ENCODE assay signal across 17 cellular contexts in genomic region chr6:33691456-33692077, GRCh38. TPM values are rescaled to one million over a fixed set of nuclear protein-coding genes. Genes with fewer than 3 reads are reported as not detected.
DNase-seq lines count a peak whose midpoint lies in the region; ATAC-seq and TF ChIP-seq lines count a peak whose summit lies in the region.
"Had no signal": no experiment of that assay in that cellular context is flagged by ENCODE, and none has a peak within 500 bp of the region (broad histone marks: within the 10 kb centered on the region; RNA-seq: fewer than 3 reads in every experiment).

No MANE protein-coding gene starts in this region.

- peaks cover 52% of the 10 kb centered on the region for H3K4me1 Mint-ChIP-seq in activated CD8-positive, alpha-beta memory T cell treated with anti-CD3 and anti-CD28 coated beads, Interleukin-2, amount 10 ng/mL, durations not matched to agents 7 days and 5 days
- peaks cover 57% of the 10 kb centered on the region for H3K4me1 Mint-ChIP-seq in activated CD4-positive, alpha-beta memory T cell treated with anti-CD3 and anti-CD28 coated beads for 36 hours (ENCODE audit: low read depth)

- peaks cover 65% of the 10 kb centered on the region for H3K4me1 ChIP-seq in left ventricle myocardium inferior
- peaks cover 44 to 68% (median 51%) of the 10 kb centered on the region in 6 donors for H3K4me1 ChIP-seq in spleen

- H3K36me3 ChIP-seq in left ventricle myocardium inferior (peaks cover 32% of the 10 kb centered on the region), spleen (peaks cover 0 to 95% (median 65%) of the 10 kb centered on the region in 6 donors)
- H3K36me3 ChIP-seq: ovary had no signal

- no peak overlapping the region for H3K4me3 ChIP-seq in left ventricle myocardium inferior
- no peak overlapping the region for H3K4me3 ChIP-seq in spleen
- H3K4me3 ChIP-seq: ovary had no signal

- H3K27me3 ChIP-seq in left ventricle myocardium inferior (ENCODE audit: low read depth) = no peaks in the 10 kb centered on the region
- no peaks in the 10 kb centered on the region for H3K27me3 ChIP-seq in spleen (replicated peaks in 1 of 7)
- H3K27me3 ChIP-seq: ovary had no signal

- H3K4me3 Mint-ChIP-seq in activated CD8-positive, alpha-beta memory T cell treated with anti-CD3 and anti-CD28 coated beads, Interleukin-2, amount 10 ng/mL, durations not matched to agents 7 days and 5 days = no peak overlapping the region
- no peak overlapping the region for H3K4me3 Mint-ChIP-seq in activated CD4-positive, alpha-beta memory T cell treated with anti-CD3 and anti-CD28 coated beads for 36 hours
- H3K4me3 Mint-ChIP-seq: WTC11 had no signal

- H3K27ac ChIP-seq in left ventricle myocardium inferior (replicated peaks) = peak overlapping the region; percentile 90
- H3K27ac ChIP-seq in spleen = peak overlapping the region in 5 of 8 donors; percentile 47 to 91 (median 82)
- H3K27ac ChIP-seq: ovary had no signal

- TF ChIP-seq CTCF in left ventricle myocardium inferior (IDR thresholded peaks at IDR 0.05; ENCODE audit: borderline replicate concordance) (no peak), spleen (IDR thresholded peaks at IDR 0.05 in 8 of 11, conservative IDR thresholded peaks at IDR 0.05 in 3 of 11) (no peak)

- H3K36me3 Mint-ChIP-seq in activated CD8-positive, alpha-beta memory T cell treated with anti-CD3 and anti-CD28 coated beads, Interleukin-2, amount 10 ng/mL, durations not matched to agents 7 days and 5 days = peaks cover 41% of the 10 kb centered on the region
- H3K36me3 Mint-ChIP-seq in activated CD4-positive, alpha-beta memory T cell treated with anti-CD3 and anti-CD28 coated beads for 36 hours = peaks cover 72% of the 10 kb centered on the region

- ATAC-seq in activated CD8-positive, alpha-beta memory T cell treated with anti-CD3 and anti-CD28 coated beads, Interleukin-2, amount 10 ng/mL, durations not matched to agents 7 days and 5 days = no peak

- no peak for TF ChIP-seq POLR2A in spleen (IDR thresholded peaks at IDR 0.05)

- CTCF ChIA-PET in activated CD8-positive, alpha-beta memory T cell treated with anti-CD3 and anti-CD28 coated beads, Interleukin-2, amount 10 ng/mL, durations not matched to agents 7 days and 5 days (lab: Charles Lee) = interaction anchor here (1.6 kb wide), 1 partner anchor 9 kb away, joined by 5 read pairs; no protein-coding TSS in a partner anchor
- CTCF ChIA-PET in activated CD4-positive, alpha-beta memory T cell treated with anti-CD3 and anti-CD28 coated beads for 36 hours (lab: Charles Lee) = no interaction called here

- H3K9me3 ChIP-seq in left ventricle myocardium inferior (replicated peaks) (no peaks in the 10 kb centered on the region), spleen (no peaks in the 10 kb centered on the region)
- H3K9me3 ChIP-seq: ovary had no signal

- intact Hi-C loops in activated CD4-positive, alpha-beta memory T cell treated with anti-CD3 and anti-CD28 coated beads for 36 hours (cut with micrococcal nuclease) = loop anchor here (5.0 to 10.0 kb wide), 2 partner anchors 59 to 277 kb away; partner anchors contain the start of genes CUTA and PHF1
- intact Hi-C loops in left ventricle myocardium inferior (cut with micrococcal nuclease) = no loop called here
- intact Hi-C loops in spleen (cut with DNase I; ENCODE audit: low total_unique reads) = no loop called here

- POLR2A ChIA-PET in activated CD4-positive, alpha-beta memory T cell treated with anti-CD3 and anti-CD28 coated beads for 36 hours (lab: Charles Lee) = no interaction called here

- H3K9me3 Mint-ChIP-seq in activated CD8-positive, alpha-beta memory T cell treated with anti-CD3 and anti-CD28 coated beads, Interleukin-2, amount 10 ng/mL, durations not matched to agents 7 days and 5 days (ENCODE audit: low read depth) = no peaks in the 10 kb centered on the region
- no peaks in the 10 kb centered on the region for H3K9me3 Mint-ChIP-seq in activated CD4-positive, alpha-beta memory T cell treated with anti-CD3 and anti-CD28 coated beads for 36 hours
- H3K9me3 Mint-ChIP-seq: WTC11 had no signal

- WGBS in spleen, 5 donors = 87 to 98% (median 90%) methylated on average over 13 to 15 of the region's 15 CpGs

- DNase-seq in activated CD8-positive, alpha-beta memory T cell treated with anti-CD3 and anti-CD28 coated beads, Interleukin-2, amount 10 ng/mL, durations not matched to agents 7 days and 5 days = no peak
- no peak for DNase-seq in activated CD8-positive, alpha-beta memory T cell treated with anti-CD3 and anti-CD28 coated beads, Interleukin-2, amount 50 U/mL, for 4 hours
- no peak for DNase-seq in activated CD4-positive, alpha-beta memory T cell treated with anti-CD3 and anti-CD28 coated beads for 36 hours
- DNase-seq in left ventricle myocardium inferior (no peak), spleen (no peak), NCI-H1930 (lab: John Stamatoyannopoulos, UW) (no peak), kidney glomerular epithelial cell (lab: John Stamatoyannopoulos, UW) (no peak), dedifferentiated amniotic fluid mesenchymal stem cell (ENCODE audit: extremely low spot score) (no peak)
- DNase-seq: ACHN, caudate nucleus, DMS 273 treated with DMSO at 0.1 percent for 48 hours, NCI-H2081 treated with DMSO at 0.1 percent for 48 hours, NCI-H82, SHP77 treated with DMSO at 0.1 percent for 48 hours had no signal

- H3K27ac Mint-ChIP-seq in activated CD8-positive, alpha-beta memory T cell treated with anti-CD3 and anti-CD28 coated beads, Interleukin-2, amount 10 ng/mL, durations not matched to agents 7 days and 5 days = peak overlapping the region; percentile 69
- H3K27ac Mint-ChIP-seq in activated CD4-positive, alpha-beta memory T cell treated with anti-CD3 and anti-CD28 coated beads for 36 hours = peak overlapping the region; percentile 97
- H3K27ac Mint-ChIP-seq: WTC11 had no signal

- H3K27me3 Mint-ChIP-seq in activated CD8-positive, alpha-beta memory T cell treated with anti-CD3 and anti-CD28 coated beads, Interleukin-2, amount 10 ng/mL, durations not matched to agents 7 days and 5 days = no peaks in the 10 kb centered on the region
- H3K27me3 Mint-ChIP-seq in activated CD4-positive, alpha-beta memory T cell treated with anti-CD3 and anti-CD28 coated beads for 36 hours = no peaks in the 10 kb centered on the region

RNA-seq across cellular contexts. Expression of gene UQCC2, which starts 19.9 kb away (rescaled TPM):
- total RNA-seq in activated CD8-positive, alpha-beta memory T cell treated with anti-CD3 and anti-CD28 coated beads, Interleukin-2, amount 10 ng/mL, durations not matched to agents 7 days and 5 days = 100 to 1,000 TPM in 1 of 2 experiments, 10 to 100 TPM in 1; 94.8 to 108 TPM
- total RNA-seq in activated CD4-positive, alpha-beta memory T cell treated with anti-CD3 and anti-CD28 coated beads for 36 hours = 100 to 1,000 TPM; 157 to 160 TPM
- total RNA-seq in left ventricle myocardium inferior (199 TPM), spleen (10 to 100 TPM in 6 of 7 donors, 1 to 10 TPM in 1; 8.7 to 34.8 (median 22.4) TPM)
- 10 to 100 TPM; 58.7 to 77.0 (median 66.4) TPM for polyA plus RNA-seq in spleen

RNA-seq across cellular contexts. Expression of gene IP6K3, which starts 55.1 kb away (rescaled TPM):
- total RNA-seq in activated CD8-positive, alpha-beta memory T cell treated with anti-CD3 and anti-CD28 coated beads, Interleukin-2, amount 10 ng/mL, durations not matched to agents 7 days and 5 days = not detected
- not detected for total RNA-seq in activated CD4-positive, alpha-beta memory T cell treated with anti-CD3 and anti-CD28 coated beads for 36 hours
- total RNA-seq in left ventricle myocardium inferior (42.0 TPM), spleen (1 to 10 TPM in 6 of 7 donors, under 1 TPM in 1; 0.70 to 5.8 (median 2.7) TPM)
- polyA plus RNA-seq in spleen = under 1 TPM; 0.30 to 0.64 (median 0.36) TPM
- total RNA-seq: lung microvascular endothelial cell had no signal
